22 cellular contexts compared by ENCODE assay signal in genomic region chr4:113113151-113113550, GRCh38.
"Had no signal": no experiment of that assay in that cellular context is flagged by ENCODE, and none has a peak within 500 bp of the region (broad histone marks: within the 10 kb centered on the region; RNA-seq: fewer than 3 reads in every experiment).

No MANE protein-coding gene starts in this region.

- H3K27ac ChIP-seq: colonic mucosa, esophagus squamous epithelium, gastroesophageal sphincter, neutrophil, psoas muscle, right lobe of liver, spleen, testis, tibial nerve had no signal

- H3K27me3 ChIP-seq: colonic mucosa, esophagus squamous epithelium, gastroesophageal sphincter, neutrophil, right lobe of liver, spleen, testis, tibial nerve had no signal

- H3K4me3 ChIP-seq: colonic mucosa, esophagus squamous epithelium, gastroesophageal sphincter, psoas muscle, right lobe of liver, spleen, testis, tibial nerve had no signal

- DNase-seq: colonic mucosa; dermis blood vessel endothelial cell; esophagus squamous epithelium; foreskin fibroblast; glutamatergic neuron; immature natural killer cell; kidney; left cardiac atrium; natural killer cell; psoas muscle; retina; right lobe of liver; spleen; stimulated activated CD4-positive, alpha-beta T cell treated with anti-CD3 and anti-CD28 coated beads, Interleukin-15, amount 100 ng/mL, for 24 hours; stimulated activated CD4-positive, alpha-beta T cell treated with anti-CD3 and anti-CD28 coated beads, Interleukin-1b, Interleukin-23, amount 100 ng/mL, for 48 hours; stimulated activated CD4-positive, alpha-beta T cell treated with anti-CD3 and anti-CD28 coated beads, Interleukin-4, amount 100 ng/mL, for 24 hours; stimulated activated naive B cell treated with anti-CD40 and anti-IgM and Interleukin-4, amounts not matched to agents 10 μg/mL and 1 μg/mL and 100 μg/mL, for 72 hours; stimulated activated naive CD8-positive, alpha-beta T cell treated with anti-CD3 and anti-CD28 coated beads, Interleukin-15, amount 100 ng/mL, for 72 hours; testis had no signal

- H3K4me1 Mint-ChIP-seq: immature natural killer cell; natural killer cell; stimulated activated naive B cell treated with anti-CD40 and anti-IgM and Interleukin-4, amounts not matched to agents 10 μg/mL and 1 μg/mL and 100 μg/mL, for 72 hours; stimulated activated naive CD8-positive, alpha-beta T cell treated with anti-CD3 and anti-CD28 coated beads, Interleukin-15, amount 100 ng/mL, for 72 hours had no signal

- H3K27ac Mint-ChIP-seq: immature natural killer cell; natural killer cell; stimulated activated naive B cell treated with anti-CD40 and anti-IgM and Interleukin-4, amounts not matched to agents 10 μg/mL and 1 μg/mL and 100 μg/mL, for 72 hours; stimulated activated naive CD8-positive, alpha-beta T cell treated with anti-CD3 and anti-CD28 coated beads, Interleukin-15, amount 100 ng/mL, for 72 hours had no signal

- H3K9me3 ChIP-seq: colonic mucosa, esophagus squamous epithelium, gastroesophageal sphincter, neutrophil, psoas muscle, right lobe of liver, spleen, testis, tibial nerve had no signal

- ATAC-seq: gastroesophageal sphincter; left cardiac atrium; natural killer cell; right lobe of liver; stimulated activated naive B cell treated with anti-CD40 and anti-IgM and Interleukin-4, amounts not matched to agents 10 μg/mL and 1 μg/mL and 100 μg/mL, for 72 hours; stimulated activated naive CD8-positive, alpha-beta T cell treated with anti-CD3 and anti-CD28 coated beads, Interleukin-15, amount 100 ng/mL, for 72 hours had no signal

- H3K36me3 ChIP-seq: colonic mucosa, esophagus squamous epithelium, gastroesophageal sphincter, neutrophil, right lobe of liver, spleen, tibial nerve had no signal

- H3K9me3 Mint-ChIP-seq: natural killer cell; stimulated activated naive B cell treated with anti-CD40 and anti-IgM and Interleukin-4, amounts not matched to agents 10 μg/mL and 1 μg/mL and 100 μg/mL, for 72 hours; stimulated activated naive CD8-positive, alpha-beta T cell treated with anti-CD3 and anti-CD28 coated beads, Interleukin-15, amount 100 ng/mL, for 72 hours had no signal

- H3K4me3 Mint-ChIP-seq: immature natural killer cell; natural killer cell; stimulated activated naive B cell treated with anti-CD40 and anti-IgM and Interleukin-4, amounts not matched to agents 10 μg/mL and 1 μg/mL and 100 μg/mL, for 72 hours; stimulated activated naive CD8-positive, alpha-beta T cell treated with anti-CD3 and anti-CD28 coated beads, Interleukin-15, amount 100 ng/mL, for 72 hours had no signal

- H3K36me3 Mint-ChIP-seq: immature natural killer cell; natural killer cell; stimulated activated naive B cell treated with anti-CD40 and anti-IgM and Interleukin-4, amounts not matched to agents 10 μg/mL and 1 μg/mL and 100 μg/mL, for 72 hours had no signal
